Comparison of ENCODE assay signal across 9 cellular contexts in genomic region chr17:78722101-78722761, GRCh38. TPM values are rescaled to one million over a fixed set of nuclear protein-coding genes. Genes with fewer than 3 reads are reported as not detected.
DNase-seq lines count a peak whose midpoint lies in the region; TF ChIP-seq lines count a peak whose summit lies in the region.
"Had no signal": no experiment of that assay in that cellular context is flagged by ENCODE, and none has a peak within 500 bp of the region (broad histone marks: within the 10 kb centered on the region; RNA-seq: fewer than 3 reads in every experiment).

No MANE protein-coding gene starts in this region.

- H2AFZ ChIP-seq in Loucy (ENCODE audit: low read length) = no peak overlapping the region

- no peaks in the 10 kb centered on the region for H3K27me3 ChIP-seq in Loucy (ENCODE audit: insufficient read depth, low read length, poor library complexity, severe bottlenecking)
- no peaks in the 10 kb centered on the region for H3K27me3 ChIP-seq in endocrine pancreas (ENCODE audit: control insufficient read depth, insufficient read depth, low read length)
- H3K27me3 ChIP-seq: SJSA1 had no signal

- peaks cover 10% of the 10 kb centered on the region for H3F3A ChIP-seq in Loucy (ENCODE audit: low read depth)

- peak overlapping the region; percentile 0 for H3K9ac ChIP-seq in Loucy (ENCODE audit: low read depth, low read length, poor library complexity, severe bottlenecking)
- no peak overlapping the region for H3K9ac ChIP-seq in endocrine pancreas (ENCODE audit: control insufficient read depth, insufficient read depth, low read length)

- TF ChIP-seq CTCF in Loucy (conservative IDR thresholded peaks at IDR 0.05; ENCODE audit: low read length) = no peak

- no peaks in the 10 kb centered on the region for H3K36me3 ChIP-seq in Loucy (ENCODE audit: insufficient read depth, low read length)
- no peaks in the 10 kb centered on the region for H3K36me3 ChIP-seq in endocrine pancreas (ENCODE audit: control insufficient read depth, insufficient read depth, low read length)
- H3K36me3 ChIP-seq: SJSA1 had no signal

- peaks cover 78% of the 10 kb centered on the region for H3K4me1 ChIP-seq in Loucy (ENCODE audit: insufficient read depth, low read length, poor library complexity, severe bottlenecking)
- H3K4me1 ChIP-seq in endocrine pancreas (ENCODE audit: control insufficient read depth, insufficient read depth, low read length) = peaks cover 7% of the 10 kb centered on the region

- H3K9me2 ChIP-seq in Loucy (replicated peaks; ENCODE audit: low read depth, low read length) = no peaks in the 10 kb centered on the region

- DNase-seq in G401 (ENCODE audit: low spot score) (peak; percentile 62), nucleus accumbens (lab: John Stamatoyannopoulos, UW) (peak in 50 of 56 donors; percentile 22 to 79 (median 63)), cerebellar nuclear complex (lab: John Stamatoyannopoulos, UW) (no peak), SKM-1 (lab: John Stamatoyannopoulos, UW; ENCODE audit: unreplicated experiment) (no peak), NCI-H446 (lab: John Stamatoyannopoulos, UW) (no peak)
- no peak for DNase-seq in activated CD4-positive, CD25-positive, alpha-beta regulatory T cell treated with anti-CD3 and anti-CD28 coated beads, Interleukin-2, amount 50 U/mL, for 72 hours

- H3K9me3 ChIP-seq in Loucy (ENCODE audit: insufficient read depth, low read depth, low read length) = no peaks in the 10 kb centered on the region
- no peaks in the 10 kb centered on the region for H3K9me3 ChIP-seq in endocrine pancreas (ENCODE audit: control insufficient read depth, low read length)
- H3K9me3 ChIP-seq: SJSA1 had no signal

- H4K20me1 ChIP-seq in Loucy (ENCODE audit: insufficient read depth, low read length, poor library complexity, severe bottlenecking) = peaks cover 42% of the 10 kb centered on the region

- in situ Hi-C loops in G401 (cut with HindIII; ENCODE audit: low sequenced_read_pairs) = no loop called here

- H3K79me2 ChIP-seq in Loucy (ENCODE audit: insufficient read depth, low read length) = peaks cover 95% of the 10 kb centered on the region

- peak overlapping the region; percentile 20 for H3K4me2 ChIP-seq in Loucy (ENCODE audit: low read depth, low read length, poor library complexity, severe bottlenecking)

- no peak overlapping the region for H3K4me3 ChIP-seq in Loucy (ENCODE audit: low read length, poor library complexity, severe bottlenecking)
- H3K4me3 ChIP-seq in endocrine pancreas (ENCODE audit: control insufficient read depth, insufficient read depth, low read length) = peak overlapping the region; percentile 52
- H3K4me3 ChIP-seq: SJSA1 had no signal

RNA-seq across cellular contexts. Expression of gene CYTH1, which starts 59.8 kb away (rescaled TPM):
- total RNA-seq in G401 (2014; rRNA removed; shearing (Covaris generic)) = 21.7 and 28.1 TPM in 2 replicates

Comparison
In these comparisons a context has a peak if more than half of its experiments do, and no peak if none do; other contexts are left out.
1. DNase-seq: peak in G401 (single experiment) and nucleus accumbens (50 of 56); none in cerebellar nuclear complex (0 of 2), activated CD4-positive, CD25-positive, alpha-beta regulatory T cell treated with anti-CD3 and anti-CD28 coated beads, Interleukin-2, amount 50 U/mL, for 72 hours (single experiment), SKM-1 (single experiment) and NCI-H446 (0 of 2).